Comparison of ENCODE assay signal across 9 cellular contexts in genomic region chr6:33744001-33744848, GRCh38. TPM values are rescaled to one million over a fixed set of nuclear protein-coding genes. Genes with fewer than 3 reads are reported as not detected.
DNase-seq lines count a peak whose midpoint lies in the region; ATAC-seq and TF ChIP-seq lines count a peak whose summit lies in the region.
"Had no signal": no experiment of that assay in that cellular context is flagged by ENCODE, and none has a peak within 500 bp of the region (broad histone marks: within the 10 kb centered on the region; RNA-seq: fewer than 3 reads in every experiment).

No MANE protein-coding gene starts in this region.

- no peak overlapping the region for H3K27ac Mint-ChIP-seq in activated B cell treated with CpG ODN at 0.5 μM for 24 hours

- ATAC-seq in activated B cell treated with CpG ODN at 0.5 μM for 24 hours (ENCODE audit: low read depth): peak; percentile 90
- no peak for ATAC-seq in GM18498 (IDR thresholded peaks at IDR 0.05; ENCODE audit: unreplicated experiment)

- H3K27me3 Mint-ChIP-seq in activated B cell treated with CpG ODN at 0.5 μM for 24 hours: peaks cover 21% of the 10 kb centered on the region

- H3K36me3 Mint-ChIP-seq in activated B cell treated with CpG ODN at 0.5 μM for 24 hours (ENCODE audit: low read depth): no peaks in the 10 kb centered on the region

- peaks cover 2% of the 10 kb centered on the region for H3K4me1 Mint-ChIP-seq in activated B cell treated with CpG ODN at 0.5 μM for 24 hours

- no peaks in the 10 kb centered on the region for H3K9me3 Mint-ChIP-seq in activated B cell treated with CpG ODN at 0.5 μM for 24 hours

- DNase-seq in SIG-M5 treated with dmso at 0.1 percent for 504 hours (lab: John Stamatoyannopoulos, UW; ENCODE audit: unreplicated experiment) (peak; percentile 64), SIG-M5 (lab: John Stamatoyannopoulos, UW) (no peak), NCI-H2227 (lab: John Stamatoyannopoulos, UW; ENCODE audit: unreplicated experiment) (peak; percentile 83), activated B cell treated with CpG ODN at 0.5 μM for 24 hours (peak; percentile 57), kidney glomerular epithelial cell (lab: John Stamatoyannopoulos, UW) (peak; percentile 58)
- peak; percentile 55 for DNase-seq in central memory CD4-positive, alpha-beta T cell
- DNase-seq in stimulated activated CD4-positive, alpha-beta T cell treated with anti-CD3 and anti-CD28 coated beads, Interleukin-1b, Interleukin-23, amount 100 ng/mL, for 1 hour (ENCODE audit: low read depth in 2 of 2): peak; percentile 45 to 56

- CTCF ChIA-PET in activated B cell treated with CpG ODN at 0.5 μM for 24 hours (lab: Charles Lee): interaction anchor here (0.6 to 2.9 kb wide), 14 partner anchors 10 to 415 kb away, joined by 3 to 23 read pairs (median 3); partner anchors contain the start of gene UQCC2

- TF ChIP-seq CTCF in activated B cell treated with CpG ODN at 0.5 μM for 24 hours (IDR thresholded peaks at IDR 0.05): no peak

- no peak overlapping the region for H3K4me3 Mint-ChIP-seq in activated B cell treated with CpG ODN at 0.5 μM for 24 hours

- intact Hi-C loops in activated B cell treated with CpG ODN at 0.5 μM for 24 hours (cut with micrococcal nuclease): loop anchor here (1.0 kb wide), 5 partner anchors 33 to 410 kb away; partner anchors contain the start of gene UQCC2

- POLR2A ChIA-PET in activated B cell treated with CpG ODN at 0.5 μM for 24 hours (lab: Charles Lee): interaction anchor here (1.1 kb wide), 1 partner anchor 33 kb away, joined by 3 read pairs; no protein-coding TSS in a partner anchor

RNA-seq across cellular contexts. Expression of gene IP6K3, which starts 2.5 kb away (rescaled TPM):
- not detected in 2 replicates for total RNA-seq in activated B cell treated with CpG ODN at 0.5 μM for 24 hours

RNA-seq across cellular contexts. Expression of gene UQCC2, which starts 32.7 kb away (rescaled TPM):
- 26.2 and 37.5 TPM in 2 replicates for total RNA-seq in activated B cell treated with CpG ODN at 0.5 μM for 24 hours

RNA-seq across cellular contexts. Expression of gene LEMD2, which starts 44.7 kb away (rescaled TPM):
- 73.7 and 88.0 TPM in 2 replicates for total RNA-seq in activated B cell treated with CpG ODN at 0.5 μM for 24 hours

RNA-seq across cellular contexts. Expression of gene MLN, which starts 59.6 kb away (rescaled TPM):
- total RNA-seq in activated B cell treated with CpG ODN at 0.5 μM for 24 hours: not detected in 2 replicates
- total RNA-seq: subcutaneous adipose tissue had no signal
